Comparison of ENCODE assay signal across 9 cellular contexts in the genomic region with DNA sequence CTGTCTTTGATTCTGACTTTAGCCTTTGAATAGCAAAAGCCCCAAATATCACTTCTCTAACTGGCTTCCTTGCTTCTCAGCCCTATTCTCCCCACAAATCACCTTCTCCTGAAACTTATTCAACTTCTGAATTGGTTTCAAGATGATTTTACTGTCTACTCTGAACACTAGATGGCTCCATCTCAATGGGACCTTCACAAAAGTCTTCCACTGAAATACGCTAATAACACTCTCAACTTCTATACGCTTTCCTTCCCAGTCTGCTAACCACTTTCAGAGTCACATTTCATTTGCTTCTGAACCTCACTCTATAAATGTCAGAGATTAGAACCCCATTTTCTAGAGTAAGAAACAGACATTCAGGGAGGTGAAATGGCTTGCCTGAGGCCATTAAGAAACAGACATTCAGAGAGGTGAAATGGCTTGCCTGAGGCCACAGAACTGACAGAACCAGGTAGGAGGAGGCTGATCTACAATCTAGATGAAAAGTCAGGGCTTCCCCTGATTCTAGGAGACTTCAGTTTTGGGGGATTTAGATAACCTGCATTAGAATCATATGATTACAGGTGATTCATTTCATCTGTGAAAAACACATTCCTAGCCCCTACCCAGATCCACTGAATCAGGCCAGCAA. TPM values are rescaled to one million over a fixed set of nuclear protein-coding genes. Genes with fewer than 3 reads are reported as not detected.
DNase-seq lines count a peak whose midpoint lies in the region; ATAC-seq and TF ChIP-seq lines count a peak whose summit lies in the region.
"Had no signal": no experiment of that assay in that cellular context is flagged by ENCODE, and none has a peak within 500 bp of the region (broad histone marks: within the 10 kb centered on the region; RNA-seq: fewer than 3 reads in every experiment).

No MANE protein-coding gene starts in this region.

- ATAC-seq in heart right ventricle, result peak in 7 of 8 donors; percentile 65 to 87 (median 77)

- H3K4me3 ChIP-seq in CD4-positive, alpha-beta memory T cell (ENCODE audit: low read length in 2 of 2), result no peak overlapping the region
- H3K4me3 ChIP-seq in WI38 (ENCODE audit: low read depth, low read length) (no peak overlapping the region), heart right ventricle (no peak overlapping the region), skin epidermis (no peak overlapping the region)

- DNase-seq in CD4-positive, alpha-beta memory T cell, result peak in 4 of 5 donors; percentile 34 to 46 (median 39)
- DNase-seq in HPDE6-E6E7 (ENCODE audit: extremely low spot score) (peak; percentile 21), heart right ventricle (peak in 1 of 2 donors; percentile 20), NCI-H2029 (lab: John Stamatoyannopoulos, UW) (no peak)
- no peak for DNase-seq in activated CD4-positive, alpha-beta T cell treated with anti-CD3 and anti-CD28 coated beads for 4 hours
- DNase-seq in activated effector memory CD4-positive, alpha-beta T cell treated with Interleukin-2 at 50 U/mL for 16 hours, result no peak

- peaks cover 31 to 50% (median 45%) of the 10 kb centered on the region in 4 donors for H3K4me1 Mint-ChIP-seq in CD4-positive, alpha-beta memory T cell

- H3K27ac ChIP-seq in CD4-positive, alpha-beta memory T cell (ENCODE audit: low read depth, low read length), result no peak overlapping the region
- peak overlapping the region in 8 of 10 donors; percentile 28 to 71 (median 56) for H3K27ac ChIP-seq in heart right ventricle
- peak overlapping the region in 11 of 21 experiments; percentile 17 to 78 (median 58) for H3K27ac ChIP-seq in skin epidermis
- H3K27ac ChIP-seq: neutrophil had no signal

- H3K9me3 ChIP-seq in CD4-positive, alpha-beta memory T cell (ENCODE audit: control insufficient read depth in 1 of 2, low read length in 2 of 2), result no peaks in the 10 kb centered on the region
- no peaks in the 10 kb centered on the region for H3K9me3 ChIP-seq in heart right ventricle
- H3K9me3 ChIP-seq: neutrophil had no signal

- POLR2A ChIA-PET in CD4-positive, alpha-beta memory T cell (lab: Charles Lee; ENCODE audit: partially characterized antibody), result no interaction called here

- H3K4me1 ChIP-seq in CD4-positive, alpha-beta memory T cell (ENCODE audit: insufficient read depth, low read length), result peaks cover 33% of the 10 kb centered on the region
- H3K4me1 ChIP-seq in heart right ventricle, result peaks cover 5 to 30% (median 21%) of the 10 kb centered on the region in 9 donors

- 11% methylated on average over 2 of the region's 2 CpGs for WGBS in heart right ventricle, 2 donors

- no peak overlapping the region for H3K4me3 Mint-ChIP-seq in CD4-positive, alpha-beta memory T cell

- intact Hi-C loops in CD4-positive, alpha-beta memory T cell (cut with micrococcal nuclease), result loop anchor here (1.0 to 2.0 kb wide), 2 partner anchors 136 to 283 kb away; no protein-coding TSS in a partner anchor
- intact Hi-C loops in heart right ventricle (cut with DNase I), result loop anchor here (1.0 to 10.0 kb wide), 12 partner anchors 133 to 287 kb away; partner anchors contain the start of genes PLA2G3 (in 2 of the 10) and SMTN (in 1 of the 10)

- H3K9me3 Mint-ChIP-seq in CD4-positive, alpha-beta memory T cell, result no peaks in the 10 kb centered on the region

- CTCF ChIA-PET in CD4-positive, alpha-beta memory T cell (lab: Charles Lee; ENCODE audit: partially characterized antibody), result interaction anchor here (1.0 to 3.1 kb wide), 5 partner anchors 8 to 137 kb away, joined by 3 to 25 read pairs (median 12); partner anchors contain the start of genes MORC2 and TUG1

- H3K27me3 ChIP-seq in CD4-positive, alpha-beta memory T cell (ENCODE audit: insufficient read depth, low read length), result no peaks in the 10 kb centered on the region
- H3K27me3 ChIP-seq in heart right ventricle, result no peaks in the 10 kb centered on the region
- H3K27me3 ChIP-seq: neutrophil had no signal

- TF ChIP-seq CTCF in WI38 (IDR thresholded peaks at IDR 0.05; ENCODE audit: low read depth, low read length) (peak; percentile 37; the same call in 1 of the 2 replicates), heart right ventricle (IDR thresholded peaks at IDR 0.05) (peak; percentile 39 to 82 (median 67))

- peaks cover 31% of the 10 kb centered on the region for H3K36me3 ChIP-seq in CD4-positive, alpha-beta memory T cell (ENCODE audit: insufficient read depth, low read length)
- H3K36me3 ChIP-seq in heart right ventricle, result peaks cover 0 to 88% (median 39%) of the 10 kb centered on the region in 9 donors

- peaks cover 56% of the 10 kb centered on the region in 2 donors for H3K36me3 Mint-ChIP-seq in CD4-positive, alpha-beta memory T cell

- H3K27me3 Mint-ChIP-seq in CD4-positive, alpha-beta memory T cell, result no peaks in the 10 kb centered on the region

- no peak overlapping the region for H3K27ac Mint-ChIP-seq in CD4-positive, alpha-beta memory T cell

RNA-seq across cellular contexts. Expression of gene MORC2, which starts 20.6 kb away (rescaled TPM):
- 10 to 100 TPM; 43.8 to 46.3 TPM for total RNA-seq in CD4-positive, alpha-beta memory T cell
- 10 to 100 TPM in 1 of 2 donors, 1 to 10 TPM in 1; 9.5 to 22.8 TPM for polyA plus RNA-seq in CD4-positive, alpha-beta memory T cell
- 10 to 100 TPM; 14.1 to 24.5 (median 20.5) TPM for total RNA-seq in heart right ventricle
- 10 to 100 TPM; 14.1 to 27.8 TPM for polyA plus RNA-seq in heart right ventricle

RNA-seq across cellular contexts. Expression of gene TUG1, which starts 21.1 kb away (rescaled TPM):
- 100 to 1,000 TPM; 129 to 132 TPM for total RNA-seq in CD4-positive, alpha-beta memory T cell
- 10 to 100 TPM; 12.3 to 20.6 TPM for polyA plus RNA-seq in CD4-positive, alpha-beta memory T cell
- total RNA-seq in heart right ventricle, result 10 to 100 TPM; 37.7 to 48.4 (median 44.2) TPM
- polyA plus RNA-seq in heart right ventricle, result 10 to 100 TPM; 18.6 to 40.2 TPM

Comparison
In these comparisons a context has a peak if more than half of its experiments do, and no peak if none do; other contexts are left out.
1. DNase-seq: peak in CD4-positive, alpha-beta memory T cell (4 of 5) and HPDE6-E6E7 (single experiment); none in activated CD4-positive, alpha-beta T cell treated with anti-CD3 and anti-CD28 coated beads for 4 hours (0 of 2), activated effector memory CD4-positive, alpha-beta T cell treated with Interleukin-2 at 50 U/mL for 16 hours (single experiment) and NCI-H2029 (single experiment).